In the genomic region with DNA sequence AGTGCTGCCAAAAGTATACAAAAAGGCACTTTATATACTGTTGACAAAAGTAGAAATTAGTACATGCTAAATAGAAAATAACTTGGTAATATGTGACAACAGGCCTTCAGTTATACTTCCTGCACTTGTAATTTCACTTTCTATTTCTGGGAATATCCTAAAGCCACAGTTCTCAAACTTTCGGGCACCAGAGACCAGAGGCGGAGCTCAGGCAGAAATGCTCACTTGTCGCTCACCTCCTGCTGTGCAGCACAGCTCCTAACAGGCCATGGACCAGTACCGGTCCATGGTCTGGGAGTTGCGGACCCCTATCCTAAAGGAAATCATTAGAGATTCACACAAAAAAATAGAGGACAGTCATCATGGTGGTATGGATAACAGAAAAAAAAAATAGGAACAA, we compare ENCODE assay signal across 16 cellular contexts. TPM values are rescaled to one million over a fixed set of nuclear protein-coding genes. Genes with fewer than 3 reads are reported as not detected.
DNase-seq lines count a peak whose midpoint lies in the region; ATAC-seq, FAIRE-seq and TF ChIP-seq lines count a peak whose summit lies in the region.
"Had no signal": no experiment of that assay in that cellular context is flagged by ENCODE, and none has a peak within 500 bp of the region (broad histone marks: within the 10 kb centered on the region; RNA-seq: fewer than 3 reads in every experiment).

No MANE protein-coding gene starts in this region.

- no peak overlapping the region for H3K27ac ChIP-seq in brain microvascular endothelial cell
- H3K27ac ChIP-seq in pancreas: no peak overlapping the region
- H3K27ac ChIP-seq: C4-2B, vagina had no signal

- H3K27ac Mint-ChIP-seq in stimulated activated naive CD8-positive, alpha-beta T cell treated with anti-CD3 and anti-CD28 coated beads, Interleukin-15, Interleukin-2, amounts not matched to agents 100 ng/mL and 50 ng/mL, for 24 hours: peak overlapping the region; percentile 67
- no peak overlapping the region for H3K27ac Mint-ChIP-seq in stimulated activated naive CD8-positive, alpha-beta T cell treated with anti-CD3 and anti-CD28 coated beads, Interleukin-15, amount 100 ng/mL, for 72 hours
- H3K27ac Mint-ChIP-seq: activated CD4-positive, alpha-beta T cell treated with anti-CD3 and anti-CD28 coated beads for 36 hours; HFFc6 had no signal

- no peaks in the 10 kb centered on the region for H3K9me3 ChIP-seq in pancreas
- H3K9me3 ChIP-seq: vagina had no signal

- H3K4me3 ChIP-seq in brain microvascular endothelial cell (ENCODE audit: low read depth, low read length): no peak overlapping the region
- no peak overlapping the region for H3K4me3 ChIP-seq in pancreas
- H3K4me3 ChIP-seq: vagina had no signal

- no peak for TF ChIP-seq CTCF in brain microvascular endothelial cell (IDR thresholded peaks at IDR 0.05; ENCODE audit: low read depth, low read length, missing control alignments)
- TF ChIP-seq CTCF in pancreas (IDR thresholded peaks at IDR 0.05): no peak

- FAIRE-seq in pancreas (lab: Jason Lieb, UNC): no peak

- 82 to 85% methylated on average over 5 of the region's 5 CpGs for WGBS in pancreas, 2 donors

- peak overlapping the region; percentile 63 for H3K4me3 Mint-ChIP-seq in stimulated activated naive CD8-positive, alpha-beta T cell treated with anti-CD3 and anti-CD28 coated beads, Interleukin-15, Interleukin-2, amounts not matched to agents 100 ng/mL and 50 ng/mL, for 24 hours
- peak overlapping the region in 1 of 2 donors; percentile 39 for H3K4me3 Mint-ChIP-seq in stimulated activated naive CD8-positive, alpha-beta T cell treated with anti-CD3 and anti-CD28 coated beads, Interleukin-15, amount 100 ng/mL, for 72 hours
- H3K4me3 Mint-ChIP-seq: activated CD4-positive, alpha-beta T cell treated with anti-CD3 and anti-CD28 coated beads for 36 hours; endodermal cell; HFFc6 had no signal

- intact Hi-C loops in pancreas (cut with DNase I): no loop called here

- in situ Hi-C loops in brain microvascular endothelial cell (cut with HindIII; ENCODE audit: low pct_ligation_motif_present, low sequenced_read_pairs): no loop called here

- peaks cover 35% of the 10 kb centered on the region for H3K36me3 Mint-ChIP-seq in stimulated activated naive CD8-positive, alpha-beta T cell treated with anti-CD3 and anti-CD28 coated beads, Interleukin-15, Interleukin-2, amounts not matched to agents 100 ng/mL and 50 ng/mL, for 24 hours (ENCODE audit: low read depth)

- H3K27me3 ChIP-seq in brain microvascular endothelial cell (replicated peaks): no peaks in the 10 kb centered on the region
- no peaks in the 10 kb centered on the region for H3K27me3 ChIP-seq in pancreas
- H3K27me3 ChIP-seq: vagina had no signal

- H3K36me3 ChIP-seq in brain microvascular endothelial cell (replicated peaks) (no peaks in the 10 kb centered on the region), pancreas (no peaks in the 10 kb centered on the region)
- H3K36me3 ChIP-seq: vagina had no signal

- no peaks in the 10 kb centered on the region for H3K27me3 Mint-ChIP-seq in stimulated activated naive CD8-positive, alpha-beta T cell treated with anti-CD3 and anti-CD28 coated beads, Interleukin-15, Interleukin-2, amounts not matched to agents 100 ng/mL and 50 ng/mL, for 24 hours
- no peaks in the 10 kb centered on the region for H3K27me3 Mint-ChIP-seq in stimulated activated naive CD8-positive, alpha-beta T cell treated with anti-CD3 and anti-CD28 coated beads, Interleukin-15, amount 100 ng/mL, for 72 hours
- H3K27me3 Mint-ChIP-seq: activated CD4-positive, alpha-beta T cell treated with anti-CD3 and anti-CD28 coated beads for 36 hours had no signal

- DNase-seq in stimulated activated naive CD8-positive, alpha-beta T cell treated with anti-CD3 and anti-CD28 coated beads, Interleukin-15, amount 100 ng/mL, for 72 hours: no peak
- peak; percentile 23 for DNase-seq in RPMI7951 (ENCODE audit: low read depth)
- peak; percentile 24 to 29 for DNase-seq in lung microvascular endothelial cell (ENCODE audit: low read depth in 2 of 2)
- no peak for DNase-seq in NCI-H510A treated with DMSO at 0.1 percent for 48 hours (lab: John Stamatoyannopoulos, UW)
- no peak for DNase-seq in COR-L47 (lab: John Stamatoyannopoulos, UW)
- DNase-seq in brain microvascular endothelial cell: no peak
- no peak for DNase-seq in pancreas
- DNase-seq: activated CD4-positive, alpha-beta T cell treated with anti-CD3 and anti-CD28 coated beads for 36 hours; activated effector memory CD4-positive, alpha-beta T cell treated with anti-CD3 and anti-CD28 coated beads, Interleukin-2, amount 50 U/mL, for 16 hours; endodermal cell; foreskin melanocyte; HFFc6; stimulated activated CD4-positive, alpha-beta T cell treated with anti-CD3 and anti-CD28 coated beads, Interleukin-2, amount 100 ng/mL, for 24 hours had no signal

- peaks cover 70% of the 10 kb centered on the region for H3K4me1 Mint-ChIP-seq in stimulated activated naive CD8-positive, alpha-beta T cell treated with anti-CD3 and anti-CD28 coated beads, Interleukin-15, Interleukin-2, amounts not matched to agents 100 ng/mL and 50 ng/mL, for 24 hours (ENCODE audit: low read depth)
- peaks cover 53% of the 10 kb centered on the region for H3K4me1 Mint-ChIP-seq in stimulated activated naive CD8-positive, alpha-beta T cell treated with anti-CD3 and anti-CD28 coated beads, Interleukin-15, amount 100 ng/mL, for 72 hours

- ATAC-seq in stimulated activated naive CD8-positive, alpha-beta T cell treated with anti-CD3 and anti-CD28 coated beads, Interleukin-15, amount 100 ng/mL, for 72 hours: no peak
- no peak for ATAC-seq in pancreas
- ATAC-seq: activated CD4-positive, alpha-beta T cell treated with anti-CD3 and anti-CD28 coated beads for 36 hours had no signal

- no peaks in the 10 kb centered on the region for H3K4me1 ChIP-seq in pancreas

- no peaks in the 10 kb centered on the region for H3K9me3 Mint-ChIP-seq in stimulated activated naive CD8-positive, alpha-beta T cell treated with anti-CD3 and anti-CD28 coated beads, Interleukin-15, Interleukin-2, amounts not matched to agents 100 ng/mL and 50 ng/mL, for 24 hours
- H3K9me3 Mint-ChIP-seq in stimulated activated naive CD8-positive, alpha-beta T cell treated with anti-CD3 and anti-CD28 coated beads, Interleukin-15, amount 100 ng/mL, for 72 hours: no peaks in the 10 kb centered on the region
- H3K9me3 Mint-ChIP-seq: endodermal cell, HFFc6 had no signal

RNA-seq across cellular contexts. Expression of gene ACSL4, which starts 25.7 kb away (rescaled TPM):
- 50.4 and 57.6 TPM in 2 replicates for total RNA-seq in RPMI7951 (2014; rRNA removed; shearing (Covaris generic))
- total RNA-seq in lung microvascular endothelial cell (47.0 and 48.8 TPM in 2 replicates), pancreas (10 to 100 TPM in 3 of 6 donors, 1 to 10 TPM in 3; 8.2 to 23.7 (median 11.3) TPM)
- 1 to 10 TPM; 4.0 to 8.4 TPM for polyA plus RNA-seq in pancreas

Comparison
In these comparisons a context has a peak if more than half of its experiments do, and no peak if none do; other contexts are left out.
1. DNase-seq: peak in RPMI7951 (single experiment) and lung microvascular endothelial cell (2 of 2); none in stimulated activated naive CD8-positive, alpha-beta T cell treated with anti-CD3 and anti-CD28 coated beads, Interleukin-15, amount 100 ng/mL, for 72 hours (0 of 2), NCI-H510A treated with DMSO at 0.1 percent for 48 hours (single experiment), COR-L47 (single experiment), brain microvascular endothelial cell (single experiment) and pancreas (0 of 6).